Comparison of ENCODE assay signal across 34 cellular contexts in genomic region chr1:181163662-181164061, GRCh38.
"Had no signal": no experiment of that assay in that cellular context is flagged by ENCODE, and none has a peak within 500 bp of the region (broad histone marks: within the 10 kb centered on the region; RNA-seq: fewer than 3 reads in every experiment).

No MANE protein-coding gene starts in this region.

- FAIRE-seq: astrocyte, bronchial epithelial cell had no signal

- ATAC-seq: activated naive CD4-positive, alpha-beta T cell treated with anti-CD3 and anti-CD28 coated beads, Interleukin-2, amount 50 U/mL, for 72 hours; activated naive CD8-positive, alpha-beta T cell treated with anti-CD3 and anti-CD28 coated beads, Interleukin-2, amount 50 U/mL, for 24 hours; activated T-cell treated with anti-CD3 and anti-CD28 coated beads, Interleukin-2, amount 50 U/mL, for 4 hours; activated T-cell treated with anti-CD3 and anti-CD28 coated beads, Interleukin-2, amount 50 U/mL, for 72 hours; activated T-helper 17 cell treated with anti-CD3 and anti-CD28 coated beads, Interleukin-2, amount 50 U/mL, for 72 hours; body of pancreas had no signal

- H3K9me3 ChIP-seq: body of pancreas had no signal

- DNase-seq: activated effector memory CD4-positive, alpha-beta T cell treated with anti-CD3 and anti-CD28 coated beads, Interleukin-2, amount 50 U/mL, for 16 hours; activated effector memory CD4-positive, alpha-beta T cell treated with Interleukin-2 at 50 U/mL for 16 hours; activated gamma-delta T cell; activated gamma-delta T cell treated with Interleukin-2 at 50 U/mL for 16 hours; activated naive CD4-positive, alpha-beta T cell; activated naive CD4-positive, alpha-beta T cell treated with anti-CD3 and anti-CD28 coated beads for 36 hours; activated naive CD4-positive, alpha-beta T cell treated with anti-CD3 and anti-CD28 coated beads, Interleukin-2, amount 10 ng/mL, durations not matched to agents 7 days and 5 days; activated naive CD4-positive, alpha-beta T cell treated with anti-CD3 and anti-CD28 coated beads, Interleukin-2, amount 50 U/mL, for 16 hours; activated naive CD4-positive, alpha-beta T cell treated with Interleukin-2 at 50 U/mL for 16 hours; activated naive CD8-positive, alpha-beta T cell treated with anti-CD3 and anti-CD28 coated beads for 36 hours; activated naive CD8-positive, alpha-beta T cell treated with anti-CD3 and anti-CD28 coated beads, Interleukin-2, amount 10 ng/mL, durations not matched to agents 7 days and 5 days; activated naive CD8-positive, alpha-beta T cell treated with anti-CD3 and anti-CD28 coated beads, Interleukin-2, amount 50 U/mL, for 24 hours; activated T-cell treated with anti-CD3 and anti-CD28 coated beads, Interleukin-2, amount 50 U/mL, for 1 hour; activated T-cell treated with anti-CD3 and anti-CD28 coated beads, Interleukin-2, amount 50 U/mL, for 24 hours; activated T-cell treated with anti-CD3 and anti-CD28 coated beads, Interleukin-2, amount 50 U/mL, for 4 hours; activated T-cell treated with anti-CD3 and anti-CD28 coated beads, Interleukin-2, amount 50 U/mL, for 48 hours; activated T-cell treated with anti-CD3 and anti-CD28 coated beads, Interleukin-2, amount 50 U/mL, for 72 hours; adrenal gland; amniotic stem cell; amygdala; anterior cingulate cortex; aorta; body of pancreas; brain microvascular endothelial cell; caudate nucleus; central memory CD4-positive, alpha-beta T cell; cerebellar nuclear complex had no signal

- H3K4me1 ChIP-seq: adrenal gland, breast epithelium had no signal

- H3K27me3 ChIP-seq: adrenal gland, ascending aorta, body of pancreas, brain microvascular endothelial cell, breast epithelium had no signal

- H3K36me3 ChIP-seq: adrenal gland, ascending aorta, brain microvascular endothelial cell, breast epithelium, cardiac muscle cell had no signal

- H3K4me3 ChIP-seq: adrenal gland, ascending aorta, body of pancreas, breast epithelium, cardiac muscle cell had no signal

- H3K27ac ChIP-seq: adrenal gland, ascending aorta, body of pancreas, brain microvascular endothelial cell, breast epithelium, cardiac muscle cell had no signal
